In genomic region chr18:79914614-79915160, GRCh38 we compare ENCODE assay signal across 13 cellular contexts. TPM values are rescaled to one million over a fixed set of nuclear protein-coding genes. Genes with fewer than 3 reads are reported as not detected.
DNase-seq lines count a peak whose midpoint lies in the region; ATAC-seq and TF ChIP-seq lines count a peak whose summit lies in the region.
"Had no signal": no experiment of that assay in that cellular context is flagged by ENCODE, and none has a peak within 500 bp of the region (broad histone marks: within the 10 kb centered on the region; RNA-seq: fewer than 3 reads in every experiment).

No MANE protein-coding gene starts in this region.

- H3K4me2 ChIP-seq in H9 (ENCODE audit: insufficient read depth, insufficient read length, low read length) = no peak overlapping the region
- H3K4me2 ChIP-seq: KMS-11 had no signal

- no peak for TF ChIP-seq CTCF in CD4-positive, alpha-beta T cell (IDR thresholded peaks at IDR 0.05)
- no peak for TF ChIP-seq CTCF in H9 (conservative IDR thresholded peaks at IDR 0.05)
- TF ChIP-seq CTCF in chondrocyte (IDR thresholded peaks at IDR 0.05) = no peak

- no peak overlapping the region for H3K18ac ChIP-seq in H9 (ENCODE audit: insufficient read length, low read depth, low read length)

- peaks cover 25% of the 10 kb centered on the region for H3K4me1 Mint-ChIP-seq in CD4-positive, alpha-beta T cell (ENCODE audit: low read depth)
- H3K4me1 Mint-ChIP-seq in H9 (peaks cover 4 to 17% of the 10 kb centered on the region in 2 experiments; a peak in 3 of 4 replicates), chondrocyte (ENCODE audit: low read depth) (no peaks in the 10 kb centered on the region)
- H3K4me1 Mint-ChIP-seq in naive thymus-derived CD8-positive, alpha-beta T cell = peaks cover 20 to 43% (median 36%) of the 10 kb centered on the region in 4 donors
- H3K4me1 Mint-ChIP-seq: activated T-helper 17 cell treated with anti-CD3 and anti-CD28 coated beads, Interleukin-2, amount 50 U/mL, for 72 hours had no signal

- H3K9me3 Mint-ChIP-seq in CD4-positive, alpha-beta T cell = no peaks in the 10 kb centered on the region
- H3K9me3 Mint-ChIP-seq in H9 (peaks cover 3% of the 10 kb centered on the region in 2 experiments; a peak in 3 of 5 replicates), chondrocyte (ENCODE audit: low read depth) (no peaks in the 10 kb centered on the region)
- peaks cover 0 to 18% (median 0%) of the 10 kb centered on the region in 9 donors for H3K9me3 Mint-ChIP-seq in naive thymus-derived CD8-positive, alpha-beta T cell
- H3K9me3 Mint-ChIP-seq: activated T-helper 17 cell treated with anti-CD3 and anti-CD28 coated beads, Interleukin-2, amount 50 U/mL, for 72 hours had no signal

- peak overlapping the region; percentile 79 for H3K4me3 Mint-ChIP-seq in CD4-positive, alpha-beta T cell
- H3K4me3 Mint-ChIP-seq in H9 (no peak overlapping the region), chondrocyte (ENCODE audit: unreplicated experiment) (no peak overlapping the region)
- peak overlapping the region in 9 of 10 donors; percentile 42 to 83 (median 77) for H3K4me3 Mint-ChIP-seq in naive thymus-derived CD8-positive, alpha-beta T cell
- H3K4me3 Mint-ChIP-seq: activated T-helper 17 cell treated with anti-CD3 and anti-CD28 coated beads, Interleukin-2, amount 50 U/mL, for 72 hours had no signal

- H2BK20ac ChIP-seq in H9 (ENCODE audit: low read depth, low read length, poor library complexity, severe bottlenecking) = no peak overlapping the region

- WGBS in H9 (ENCODE audit: extremely low coverage, insufficient read length, low lambda C conversion rate) = no CpG with 5 or more reads among the region's 20 CpGs

- no peaks in the 10 kb centered on the region for H3K27me3 ChIP-seq in CD4-positive, alpha-beta T cell (ENCODE audit: control insufficient read depth, insufficient read depth, low read length)
- H3K27me3 ChIP-seq in H9 (ENCODE audit: insufficient read depth, low read length) = no peaks in the 10 kb centered on the region
- H3K27me3 ChIP-seq: left lung had no signal

- H4K20me1 ChIP-seq in H9 (ENCODE audit: control insufficient read depth, insufficient read depth, insufficient read length) = no peaks in the 10 kb centered on the region

- H4K8ac ChIP-seq in H9 (replicated peaks; ENCODE audit: insufficient read length, low read depth, low read length) = no peak overlapping the region

- H2BK15ac ChIP-seq in H9 (ENCODE audit: low read depth, low read length) = no peak overlapping the region

- H3K9me3 ChIP-seq in CD4-positive, alpha-beta T cell (ENCODE audit: control insufficient read depth, low read length) = no peaks in the 10 kb centered on the region
- H3K9me3 ChIP-seq in H9 (ENCODE audit: control insufficient read depth, low read depth, low read length) = no peaks in the 10 kb centered on the region
- H3K9me3 ChIP-seq: psoas muscle had no signal

- H3K4ac ChIP-seq in H9 (ENCODE audit: low read depth, low read length) = no peak overlapping the region

- CTCF ChIA-PET in CD4-positive, alpha-beta T cell (lab: Charles Lee) = no interaction called here

- H2BK5ac ChIP-seq in H9 (ENCODE audit: insufficient read length, low read length) = no peak overlapping the region

- H3K36me3 Mint-ChIP-seq in CD4-positive, alpha-beta T cell (ENCODE audit: low read depth) = peaks cover 54% of the 10 kb centered on the region
- H3K36me3 Mint-ChIP-seq in H9 (ENCODE audit: insufficient read depth in 1 of 3, low read depth in 3 of 3) = peaks cover 2 to 16% (median 5%) of the 10 kb centered on the region in 3 experiments; a peak in 5 of 7 replicates
- H3K36me3 Mint-ChIP-seq in chondrocyte (ENCODE audit: low read depth) = peaks cover 21% of the 10 kb centered on the region
- peaks cover 0 to 18% (median 12%) of the 10 kb centered on the region in 3 donors for H3K36me3 Mint-ChIP-seq in naive thymus-derived CD8-positive, alpha-beta T cell

- no peak overlapping the region for H4K91ac ChIP-seq in H9 (ENCODE audit: insufficient read length, low read depth, low read length)

- POLR2A ChIA-PET in CD4-positive, alpha-beta T cell (lab: Charles Lee) = no interaction called here
- POLR2A ChIA-PET in naive thymus-derived CD8-positive, alpha-beta T cell (lab: Charles Lee) = interaction anchor here (1.0 to 4.1 kb wide), 3 partner anchors 9 to 119 kb away, joined by 4 to 30 read pairs (median 5); partner anchors contain the start of gene SLC66A2

- no peaks in the 10 kb centered on the region for H3K79me2 ChIP-seq in H9 (ENCODE audit: insufficient read depth, low read length)

- H2BK12ac ChIP-seq in H9 (ENCODE audit: insufficient read length, low read depth, low read length) = no peak overlapping the region

- no peak overlapping the region for H4K5ac ChIP-seq in H9 (ENCODE audit: insufficient read length, low read depth, low read length)

- peak overlapping the region; percentile 95 for H3K27ac Mint-ChIP-seq in CD4-positive, alpha-beta T cell
- H3K27ac Mint-ChIP-seq in H9 (0 out of 7 replicates have a peak overlapping the region, but pooled peaks of 1 of the 3 experiments have one; percentile 85), chondrocyte (ENCODE audit: unreplicated experiment) (no peak overlapping the region)
- peak overlapping the region; percentile 95 to 100 (median 98) for H3K27ac Mint-ChIP-seq in naive thymus-derived CD8-positive, alpha-beta T cell
- H3K27ac Mint-ChIP-seq: activated T-helper 17 cell treated with anti-CD3 and anti-CD28 coated beads, Interleukin-2, amount 50 U/mL, for 72 hours had no signal

- H3K79me1 ChIP-seq in H9 (ENCODE audit: insufficient read depth, low read depth, low read length, poor library complexity, severe bottlenecking) = no peaks in the 10 kb centered on the region

- no peaks in the 10 kb centered on the region for H3K23me2 ChIP-seq in H9 (ENCODE audit: insufficient read length, low read depth, low read length, poor library complexity, severe bottlenecking)

- no peak overlapping the region for H3K27ac ChIP-seq in CD4-positive, alpha-beta T cell (ENCODE audit: low read depth, low read length)
- H3K27ac ChIP-seq in H9 (ENCODE audit: insufficient read length, low read depth, low read length) = no peak overlapping the region
- H3K27ac ChIP-seq: KMS-11, left lung, psoas muscle had no signal

- no peaks in the 10 kb centered on the region for H3K4me1 ChIP-seq in H9 (ENCODE audit: insufficient read depth, low read length)
- H3K4me1 ChIP-seq: left lung had no signal

- peak; percentile 3 for ATAC-seq in CD4-positive, alpha-beta T cell (ENCODE audit: poor library complexity)
- ATAC-seq in naive thymus-derived CD8-positive, alpha-beta T cell = peak; percentile 31 to 36
- no peak for ATAC-seq in HG02852 (IDR thresholded peaks at IDR 0.05; ENCODE audit: unreplicated experiment)
- ATAC-seq: activated T-helper 17 cell treated with anti-CD3 and anti-CD28 coated beads, Interleukin-2, amount 50 U/mL, for 72 hours; left lung; psoas muscle had no signal

- H2AK5ac ChIP-seq in H9 (ENCODE audit: insufficient read length, low read length) = no peak overlapping the region

- no peak overlapping the region for H3K23ac ChIP-seq in H9 (ENCODE audit: insufficient read length, low read depth, low read length)

- no peak overlapping the region for H3K9ac ChIP-seq in H9 (ENCODE audit: extremely low read depth, insufficient read length, low read length)
- H3K9ac ChIP-seq: KMS-11 had no signal

- H3K14ac ChIP-seq in H9 (ENCODE audit: insufficient read depth, low read length) = no peak overlapping the region; the same call in 1 of the 2 replicates

- H3K56ac ChIP-seq in H9 (ENCODE audit: insufficient read length, low read depth, low read length) = no peak overlapping the region

- H3T11ph ChIP-seq in H9 (ENCODE audit: low read length) = no peak overlapping the region

- no peak overlapping the region for H2BK120ac ChIP-seq in H9 (ENCODE audit: low read depth, low read length, poor library complexity, severe bottlenecking)

- no peak overlapping the region for H2AFZ ChIP-seq in H9 (ENCODE audit: low read length)

- no peak for DNase-seq in CD4-positive, alpha-beta T cell
- DNase-seq in H9 = peak; percentile 42
- DNase-seq in chondrocyte (ENCODE audit: low spot score) = peak; percentile 75
- DNase-seq in naive thymus-derived CD8-positive, alpha-beta T cell = peak in 4 of 10 donors; percentile 9 to 50 (median 38)
- no peak for DNase-seq in DMS114 treated with DMSO at 0.1 percent for 48 hours (lab: John Stamatoyannopoulos, UW; ENCODE audit: unreplicated experiment)
- DNase-seq in activated CD4-positive, alpha-beta T cell treated with anti-CD3 and anti-CD28 coated beads for 1 hour = no peak
- DNase-seq: left lung, NCI-H1092 treated with DMSO at 0.1 percent for 48 hours had no signal

- peaks cover 4% of the 10 kb centered on the region for H3K27me3 Mint-ChIP-seq in CD4-positive, alpha-beta T cell
- H3K27me3 Mint-ChIP-seq in H9 (ENCODE audit: low read depth) = peaks cover 11% of the 10 kb centered on the region
- no peaks in the 10 kb centered on the region for H3K27me3 Mint-ChIP-seq in chondrocyte (ENCODE audit: low read depth)
- H3K27me3 Mint-ChIP-seq in naive thymus-derived CD8-positive, alpha-beta T cell = no peaks in the 10 kb centered on the region
- H3K27me3 Mint-ChIP-seq: activated T-helper 17 cell treated with anti-CD3 and anti-CD28 coated beads, Interleukin-2, amount 50 U/mL, for 72 hours had no signal

- intact Hi-C loops in CD4-positive, alpha-beta T cell (cut with DNase I, micrococcal nuclease) = loop anchor here in 1 of 2 experiments (10.0 kb wide), 1 partner anchor 50 kb away; the partner anchor contains the start of gene HSBP1L1

RNA-seq across cellular contexts. Expression of gene SLC66A2, which starts 36.8 kb away (rescaled TPM):
- 10 to 100 TPM; 44.5 to 44.8 TPM for total RNA-seq in CD4-positive, alpha-beta T cell
- total RNA-seq in H9 (2021) (10.3 and 13.0 TPM in 2 replicates), chondrocyte (27.6 to 32.1 TPM (median 29.1 TPM) in 3 replicates)
- total RNA-seq in naive thymus-derived CD8-positive, alpha-beta T cell = 10 to 100 TPM; 31.8 to 38.7 TPM
- 10 to 100 TPM; 14.1 to 22.0 (median 19.4) TPM for polyA plus RNA-seq in naive thymus-derived CD8-positive, alpha-beta T cell

RNA-seq across cellular contexts. Expression of gene HSBP1L1, which starts 49.8 kb away (rescaled TPM):
- total RNA-seq in CD4-positive, alpha-beta T cell = 10 to 100 TPM; 42.6 to 42.7 TPM
- total RNA-seq in H9 (2021) (0.46 TPM in 1 of 2 replicates, not detected in the other), chondrocyte (0.99 to 5.4 TPM (median 5.1 TPM) in 3 replicates)
- 10 to 100 TPM; 51.0 to 54.5 TPM for total RNA-seq in naive thymus-derived CD8-positive, alpha-beta T cell
- polyA plus RNA-seq in naive thymus-derived CD8-positive, alpha-beta T cell = 10 to 100 TPM; 11.2 to 24.5 (median 16.0) TPM
- total RNA-seq: myocyte had no signal

Comparison
In these comparisons a context has a peak if more than half of its experiments do, and no peak if none do; other contexts are left out.
1. DNase-seq: peak in H9 (single experiment) and chondrocyte (single experiment); none in CD4-positive, alpha-beta T cell (0 of 10), DMS114 treated with DMSO at 0.1 percent for 48 hours (single experiment) and activated CD4-positive, alpha-beta T cell treated with anti-CD3 and anti-CD28 coated beads for 1 hour (single experiment).
2. H3K4me3 Mint-ChIP-seq: peak in CD4-positive, alpha-beta T cell (single experiment) and naive thymus-derived CD8-positive, alpha-beta T cell (9 of 10); none in H9 (0 of 2) and chondrocyte (single experiment).